Comparison of ENCODE assay signal across 23 cellular contexts in genomic region chr6:151381722-151382121, GRCh38. TPM values are rescaled to one million over a fixed set of nuclear protein-coding genes. Genes with fewer than 3 reads are reported as not detected.
DNase-seq lines count a peak whose midpoint lies in the region; ATAC-seq, FAIRE-seq and TF ChIP-seq lines count a peak whose summit lies in the region.
"Had no signal": no experiment of that assay in that cellular context is flagged by ENCODE, and none has a peak within 500 bp of the region (broad histone marks: within the 10 kb centered on the region; RNA-seq: fewer than 3 reads in every experiment).

No MANE protein-coding gene starts in this region.

- no peaks in the 10 kb centered on the region for H4K20me1 ChIP-seq in PC-9 (ENCODE audit: insufficient read depth)

- TF ChIP-seq CTCF in A549 (IDR thresholded peaks at IDR 0.05) (no peak), CD14-positive monocyte (IDR thresholded peaks at IDR 0.05) (no peak), WTC11 (IDR thresholded peaks at IDR 0.05) (no peak), PC-9 (conservative IDR thresholded peaks at IDR 0.05) (no peak), osteocyte (IDR thresholded peaks at IDR 0.05) (no peak)

- CTCF ChIA-PET in A549 (lab: Yijun Ruan, JAX), result no interaction called here
- CTCF ChIA-PET in WTC11 (lab: Charles Lee), result no interaction called here
- CTCF ChIA-PET in PC-9 (lab: Charles Lee), result no interaction called here

- no peak for FAIRE-seq in A549 (lab: Jason Lieb, UNC)
- FAIRE-seq: HTR-8/SVneo, islet of Langerhans had no signal

- no peak for TF ChIP-seq POLR2A in A549 (IDR thresholded peaks at IDR 0.05; ENCODE audit: low read length)

- POLR2A ChIA-PET in A549 (lab: Yijun Ruan, JAX) (no interaction called here), WTC11 (lab: Charles Lee) (no interaction called here), PC-9 (lab: Charles Lee; ENCODE audit: unreplicated experiment) (no interaction called here)

- H3K27ac ChIP-seq in A549 (no peak overlapping the region), PC-9 (no peak overlapping the region)
- H3K27ac ChIP-seq: Peyer's patch had no signal

- no peaks in the 10 kb centered on the region for H3K4me1 ChIP-seq in A549
- H3K4me1 ChIP-seq in PC-9 (replicated peaks; ENCODE audit: insufficient read depth), result 0 out of 2 replicates have a peak, but pooled peaks cover 4% of the 10 kb centered on the region

- peak overlapping the region in 6 of 7 donors; percentile 60 to 98 (median 96) for H3K27ac Mint-ChIP-seq in CD14-positive monocyte
- peak overlapping the region; percentile 4; the same call in 1 of the 2 replicates for H3K27ac Mint-ChIP-seq in WTC11
- peak overlapping the region; percentile 99 for H3K27ac Mint-ChIP-seq in central memory CD8-positive, alpha-beta T cell (ENCODE audit: low read depth)
- no peak overlapping the region for H3K27ac Mint-ChIP-seq in osteocyte (ENCODE audit: unreplicated experiment)

- H2AFZ ChIP-seq in PC-9, result no peak overlapping the region

- H3K4me1 Mint-ChIP-seq in CD14-positive monocyte (peaks cover 44% of the 10 kb centered on the region), WTC11 (peaks cover 38% of the 10 kb centered on the region), osteocyte (ENCODE audit: unreplicated experiment) (peaks cover 29% of the 10 kb centered on the region)
- H3K4me1 Mint-ChIP-seq in central memory CD8-positive, alpha-beta T cell, result peaks cover 54% of the 10 kb centered on the region

- no TSS peak for BruUV-seq in PC-9 (replicated peaks; lab: Mats Ljungman, UMichigan)

- no peaks in the 10 kb centered on the region for H3K9me2 ChIP-seq in PC-9 (ENCODE audit: insufficient read depth)

- H3K4me2 ChIP-seq in A549 (no peak overlapping the region), PC-9 (no peak overlapping the region)

- no peaks in the 10 kb centered on the region for H3K27me3 ChIP-seq in PC-9 (ENCODE audit: insufficient read depth, low read depth)
- H3K27me3 ChIP-seq: adrenal gland, Peyer's patch had no signal

- ATAC-seq in A549 (no peak), WTC11 (no peak)
- ATAC-seq in central memory CD8-positive, alpha-beta T cell (replicated peaks; ENCODE audit: extremely low read depth, poor library complexity, severe bottlenecking), result no peak

- H3F3A ChIP-seq in PC-9 (ENCODE audit: insufficient read depth, low read depth), result no peaks in the 10 kb centered on the region; the same call in none of the 2 replicates

- H3K27me3 Mint-ChIP-seq in CD14-positive monocyte (ENCODE audit: low read depth in 3 of 3) (no peaks in the 10 kb centered on the region), WTC11 (ENCODE audit: low read depth) (no peaks in the 10 kb centered on the region), osteocyte (ENCODE audit: unreplicated experiment) (no peaks in the 10 kb centered on the region)
- H3K27me3 Mint-ChIP-seq in central memory CD8-positive, alpha-beta T cell, result no peaks in the 10 kb centered on the region

- TF ChIP-seq RAD21 in A549 (conservative IDR thresholded peaks at IDR 0.05 in 1 of 2, IDR thresholded peaks at IDR 0.05 in 1 of 2), result no peak

- 90% methylated on average over 4 of the region's 4 CpGs for WGBS in A549 (ENCODE audit: missing lambda C conversion rate)

- H3K4me3 ChIP-seq in A549 (no peak overlapping the region), PC-9 (no peak overlapping the region)
- H3K4me3 ChIP-seq: adrenal gland, HAP-1, Peyer's patch had no signal

- H3K9me3 Mint-ChIP-seq in CD14-positive monocyte (peaks cover 0 to 2% (median 0%) of the 10 kb centered on the region in 7 donors), WTC11 (peaks cover 2% of the 10 kb centered on the region; the same call in 1 of the 2 replicates), osteocyte (ENCODE audit: unreplicated experiment) (no peaks in the 10 kb centered on the region)
- H3K9me3 Mint-ChIP-seq in central memory CD8-positive, alpha-beta T cell, result no peaks in the 10 kb centered on the region

- H3K9me3 ChIP-seq in A549 (no peaks in the 10 kb centered on the region), PC-9 (ENCODE audit: insufficient read depth, low read depth) (no peaks in the 10 kb centered on the region)
- H3K9me3 ChIP-seq: adrenal gland, HAP-1, Peyer's patch had no signal

- intact Hi-C loops in CD14-positive monocyte (cut with micrococcal nuclease), result no loop called here
- intact Hi-C loops in PC-9 (cut with micrococcal nuclease; ENCODE audit: unreplicated experiment), result no loop called here

- H3K4me3 Mint-ChIP-seq in CD14-positive monocyte (no peak overlapping the region), WTC11 (no peak overlapping the region), osteocyte (ENCODE audit: unreplicated experiment) (no peak overlapping the region)
- no peak overlapping the region for H3K4me3 Mint-ChIP-seq in central memory CD8-positive, alpha-beta T cell

- H3K36me3 ChIP-seq in PC-9 (ENCODE audit: low read depth), result no peaks in the 10 kb centered on the region
- H3K36me3 ChIP-seq: adrenal gland, HAP-1, Peyer's patch had no signal

- no peak for TF ChIP-seq EP300 in A549 (IDR thresholded peaks at IDR 0.05)

- DNase-seq in A549 (ENCODE audit: low read depth in 1 of 2, low spot score in 1 of 2) (no peak), CD14-positive monocyte (ENCODE audit: low spot score) (no peak), WTC11 (ENCODE audit: low spot score) (no peak), HuH-7 (ENCODE audit: low spot score) (no peak), PC-9 (no peak), osteocyte (ENCODE audit: extremely low spot score, unreplicated experiment) (no peak)
- DNase-seq in central memory CD8-positive, alpha-beta T cell (ENCODE audit: low spot score in 2 of 2), result no peak
- DNase-seq: adrenal gland; AML-193; dermis blood vessel endothelial cell; foreskin fibroblast; hippocampal formation; NCI-H1105; NCI-H2029 treated with DMSO at 0.1 percent for 48 hours; NCI-H446 treated with DMSO at 0.1 percent for 48 hours; NK-92 treated with Interleukin-12 subunit alpha and Interleukin-12 subunit beta, amount 100 ng/mL, for 24 hours; occipital lobe; Peyer's patch; retina; stimulated activated CD4-positive, alpha-beta T cell treated with anti-CD3 and anti-CD28 coated beads, Interleukin-12 subunit alpha, Interleukin-12 subunit beta, amount 100 ng/mL, for 4 hours had no signal

- peaks cover 96% of the 10 kb centered on the region for H3K79me2 ChIP-seq in PC-9 (ENCODE audit: low read depth)

- H3K36me3 Mint-ChIP-seq in CD14-positive monocyte, result peaks cover 14 to 24% of the 10 kb centered on the region in 2 donors
- no peaks in the 10 kb centered on the region for H3K36me3 Mint-ChIP-seq in WTC11
- H3K36me3 Mint-ChIP-seq in central memory CD8-positive, alpha-beta T cell (ENCODE audit: insufficient read depth), result peaks cover 6% of the 10 kb centered on the region
- peaks cover 7% of the 10 kb centered on the region for H3K36me3 Mint-ChIP-seq in osteocyte (ENCODE audit: unreplicated experiment)

TF ChIP-seq in A549, 52 proteins besides CTCF, POLR2A, EP300 and RAD21:
- no peak for TF ChIP-seq ZNF302 (CRISPR knock-in tag; IDR thresholded peaks at IDR 0.05)
- peak; percentile 29 for TF ChIP-seq MAFK (IDR thresholded peaks at IDR 0.05; ENCODE audit: partially characterized antibody)
TF ChIP-seq in A549: peak in this region for 1.

TF ChIP-seq in WTC11, 78 proteins besides CTCF, POLR2A, EP300 and RAD21 (continues in another document):
- no peak for TF ChIP-seq SMAD4 (CRISPR knock-in tag; IDR thresholded peaks at IDR 0.05)
- TF ChIP-seq, protein P1, sequence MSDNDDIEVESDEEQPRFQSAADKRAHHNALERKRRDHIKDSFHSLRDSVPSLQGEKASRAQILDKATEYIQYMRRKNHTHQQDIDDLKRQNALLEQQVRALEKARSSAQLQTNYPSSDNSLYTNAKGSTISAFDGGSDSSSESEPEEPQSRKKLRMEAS (CRISPR knock-in tag; IDR thresholded peaks at IDR 0.05), result no peak
- no peak for TF ChIP-seq CBFB (CRISPR knock-in tag; IDR thresholded peaks at IDR 0.05; ENCODE audit: low read depth)
- TF ChIP-seq PREB (CRISPR knock-in tag; IDR thresholded peaks at IDR 0.05; ENCODE audit: borderline replicate concordance), result no peak
- TF ChIP-seq FOXJ3 (CRISPR knock-in tag; IDR thresholded peaks at IDR 0.05; ENCODE audit: borderline replicate concordance), result no peak
- no peak for TF ChIP-seq SOX15 (CRISPR knock-in tag; IDR thresholded peaks at IDR 0.05)
- TF ChIP-seq GABPB1 (CRISPR knock-in tag; IDR thresholded peaks at IDR 0.05), result no peak
- TF ChIP-seq NR2C2 (CRISPR knock-in tag; IDR thresholded peaks at IDR 0.05), result no peak
- no peak for TF ChIP-seq FOXK1 (CRISPR knock-in tag; IDR thresholded peaks at IDR 0.05)
- TF ChIP-seq, protein P2, sequence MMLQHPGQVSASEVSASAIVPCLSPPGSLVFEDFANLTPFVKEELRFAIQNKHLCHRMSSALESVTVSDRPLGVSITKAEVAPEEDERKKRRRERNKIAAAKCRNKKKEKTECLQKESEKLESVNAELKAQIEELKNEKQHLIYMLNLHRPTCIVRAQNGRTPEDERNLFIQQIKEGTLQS (CRISPR knock-in tag; conservative IDR thresholded peaks at IDR 0.05), result no peak
- TF ChIP-seq ZNF219 (CRISPR knock-in tag; IDR thresholded peaks at IDR 0.05; ENCODE audit: borderline replicate concordance), result no peak
- no peak for TF ChIP-seq FOXP1 (CRISPR knock-in tag; IDR thresholded peaks at IDR 0.05; ENCODE audit: borderline replicate concordance)
- TF ChIP-seq CREM (CRISPR knock-in tag; IDR thresholded peaks at IDR 0.05), result no peak
- no peak for TF ChIP-seq RORB (CRISPR knock-in tag; IDR thresholded peaks at IDR 0.05)

RNA-seq across cellular contexts. Expression of gene ZBTB2, which starts 9.6 kb away (rescaled TPM):
- polyA plus RNA-seq in A549 (2011; rRNA removed) (15.3 and 17.3 TPM in 2 replicates), A549 (2017; fragmentation: RNase III; extraction: RNeasy Plus Mini Kit Qiagen cat#74134 plus additional on column Dnase treatment) (10.8 to 12.0 TPM (median 11.4 TPM) in 3 replicates), CD14-positive monocyte (1 to 10 TPM; 7.2 to 9.6 TPM)
- 12.5 and 15.3 TPM in 2 replicates for polyA plus RNA-seq in A549 (2012; cell fraction: cytosol; rRNA removed)
- 6.9 and 7.4 TPM in 2 replicates for polyA plus RNA-seq in A549 (2012; cell fraction: nucleus; rRNA removed)
- polyA minus RNA-seq in A549 (2011; rRNA and poly(A)+ RNA removed), result 21.6 and 23.6 TPM in 2 replicates
- total RNA-seq in WTC11 (2021) (14.0 to 14.3 TPM (median 14.3 TPM) in 3 replicates), PC-9 (2021) (7.3 and 8.9 TPM in 2 replicates), osteocyte (12.3 and 12.6 TPM in 2 replicates)
